8 cellular contexts compared by ENCODE assay signal in the genomic region with DNA sequence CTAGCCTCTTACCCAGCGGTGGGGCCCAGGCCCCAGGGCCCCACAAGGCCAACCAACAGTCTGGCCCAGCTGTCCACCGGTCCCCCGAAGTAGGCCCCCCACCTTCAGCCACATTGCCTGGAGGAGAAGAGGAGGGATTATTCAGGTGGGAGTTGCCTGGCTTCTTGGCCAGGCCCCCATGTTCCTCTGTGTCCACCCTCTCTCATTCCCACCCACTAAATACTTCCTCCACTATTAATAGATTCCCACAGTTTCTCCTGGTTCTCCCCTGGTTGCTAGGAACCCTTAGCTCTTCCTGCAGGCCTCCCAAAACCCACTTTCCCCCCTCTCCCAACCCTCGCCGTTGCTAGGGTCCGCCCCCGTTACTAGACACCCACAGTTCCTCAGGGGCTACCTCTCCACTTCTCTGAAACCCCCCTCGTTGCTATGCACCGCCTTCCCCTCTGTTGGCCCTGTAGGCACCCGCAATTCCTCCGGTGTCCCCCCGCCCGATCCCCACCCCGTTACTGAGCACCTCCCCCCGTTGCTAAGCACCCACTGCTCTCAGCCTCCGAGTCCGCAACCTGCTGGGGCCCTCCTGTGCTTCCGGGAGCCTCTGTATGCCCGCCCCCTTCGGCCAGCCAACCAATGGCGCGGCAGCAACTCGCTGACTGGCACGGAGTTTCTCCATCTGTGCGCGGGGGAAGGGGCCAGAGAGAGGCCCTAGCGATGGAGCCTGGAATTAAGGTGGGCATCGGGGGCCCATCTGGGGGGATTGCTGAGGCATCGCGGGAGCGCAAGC. TPM values are rescaled to one million over a fixed set of nuclear protein-coding genes. Genes with fewer than 3 reads are reported as not detected.
DNase-seq lines count a peak whose midpoint lies in the region; ATAC-seq, FAIRE-seq and TF ChIP-seq lines count a peak whose summit lies in the region.

No MANE protein-coding gene starts in this region.

- TF ChIP-seq CTCF in D721Med (IDR thresholded peaks at IDR 0.05; ENCODE audit: insufficient read depth, missing control alignments) = no peak

- peaks cover 0 to 6% of the 10 kb centered on the region in 2 donors for H3K4me1 ChIP-seq in muscle layer of duodenum (ENCODE audit: control insufficient read depth in 1 of 2, insufficient read depth in 2 of 2, low read length in 2 of 2)

- H3K27me3 ChIP-seq in muscle layer of duodenum (ENCODE audit: low read depth, low read length) = no peaks in the 10 kb centered on the region

- in situ Hi-C loops in KBM-7 (cut with MboI; ENCODE audit: low pct_unique_long_range_greater_than_20kb, low sequenced_read_pairs) = no loop called here

- no peaks in the 10 kb centered on the region for H3K9me3 ChIP-seq in muscle layer of duodenum (ENCODE audit: control insufficient read depth in 1 of 2, low read length in 2 of 2)

- ATAC-seq in GM21529 (IDR thresholded peaks at IDR 0.05; ENCODE audit: unreplicated experiment) (peak; percentile 59), esophagus mucosa (peak; percentile 56)

- peak overlapping the region; percentile 97 for H3K27ac ChIP-seq in muscle layer of duodenum (ENCODE audit: low read length)

- FAIRE-seq in D721Med (lab: Jason Lieb, UNC) = no peak

- peaks cover 2 to 19% of the 10 kb centered on the region in 2 donors for H3K36me3 ChIP-seq in muscle layer of duodenum (ENCODE audit: control insufficient read depth in 1 of 2, insufficient read depth in 2 of 2, low read length in 2 of 2)

- DNase-seq in D721Med (ENCODE audit: insufficient read length, low spot score) = peak; percentile 69
- peak; percentile 90 for DNase-seq in KBM-7
- DNase-seq in OCI-M2 (lab: John Stamatoyannopoulos, UW; ENCODE audit: unreplicated experiment) = peak; percentile 61
- peak; percentile 96 to 97 for DNase-seq in activated T-cell treated with anti-CD3 and anti-CD28 coated beads, Interleukin-2, amount 50 U/mL, for 48 hours
- peak; percentile 96 for DNase-seq in stimulated activated CD8-positive, alpha-beta memory T cell treated with anti-CD3 and anti-CD28 coated beads, Interleukin-4, amount 100 ng/mL, for 48 hours

- H3K4me3 ChIP-seq in muscle layer of duodenum (ENCODE audit: low read depth in 1 of 2, low read length in 2 of 2) = peak overlapping the region; percentile 60 to 94

RNA-seq across cellular contexts. Expression of a gene that starts 2.0 kb away (rescaled TPM):
- 18.7 TPM for total RNA-seq in esophagus mucosa

RNA-seq across cellular contexts. Expression of a gene that starts 2.2 kb away (rescaled TPM):
- total RNA-seq in esophagus mucosa = 59.5 TPM

RNA-seq across cellular contexts. Expression of a gene that starts 24.3 kb away (rescaled TPM):
- 11.0 TPM for total RNA-seq in esophagus mucosa

RNA-seq across cellular contexts. Expression of a gene that starts 35.6 kb away (rescaled TPM):
- total RNA-seq in esophagus mucosa = 5.4 TPM

RNA-seq across cellular contexts. Expression of a gene that starts 36.3 kb away (rescaled TPM):
- total RNA-seq in esophagus mucosa = 69.8 TPM

Comparison
In these comparisons a context has a peak if more than half of its experiments do, and no peak if none do; other contexts are left out.
1. Peak in every context shown above with its lines: DNase-seq, ATAC-seq, H3K4me3 ChIP-seq and H3K27ac ChIP-seq.